In the genomic region with DNA sequence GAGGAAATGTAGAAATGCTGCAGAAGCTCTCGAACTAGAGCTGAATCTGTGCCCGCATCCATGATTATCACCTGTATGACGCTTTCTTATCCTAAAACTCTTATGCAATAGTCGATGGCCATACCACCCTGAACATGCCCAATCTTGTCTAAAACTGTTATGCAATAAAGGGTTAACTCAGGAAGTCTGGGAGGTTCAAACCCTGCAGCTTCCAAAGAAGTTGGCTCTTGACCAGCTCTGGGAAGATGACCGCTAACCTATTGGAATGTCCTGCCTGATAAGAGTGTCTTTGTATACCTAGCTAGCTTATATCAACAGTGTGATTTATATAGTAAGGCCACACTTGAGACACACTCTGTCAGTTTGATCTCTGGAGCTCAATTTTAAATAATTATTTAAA, we compare ENCODE assay signal across 29 cellular contexts. TPM values are rescaled to one million over a fixed set of nuclear protein-coding genes. Genes with fewer than 3 reads are reported as not detected.
"Had no signal": no experiment of that assay in that cellular context is flagged by ENCODE, and none has a peak within 500 bp of the region (broad histone marks: within the 10 kb centered on the region; RNA-seq: fewer than 3 reads in every experiment).

No MANE protein-coding gene starts in this region.

- H3K27me3 Mint-ChIP-seq: activated T-cell treated with anti-CD3 and anti-CD28 coated beads, Interleukin-2, amount 50 U/mL, for 24 hours had no signal

- ATAC-seq: activated CD4-positive, alpha-beta T cell treated with anti-CD3 and anti-CD28 coated beads for 36 hours; activated naive CD4-positive, alpha-beta T cell treated with anti-CD3 and anti-CD28 coated beads, Interleukin-2, amount 50 U/mL, for 72 hours; activated T-helper 17 cell treated with anti-CD3 and anti-CD28 coated beads, Interleukin-2, amount 50 U/mL, for 72 hours; left lung; natural killer cell treated with Interleukin-12 subunit alpha and Interleukin-12 subunit beta and Interleukin-15 and Interleukin-18, amount 100 ng/mL, for 72 hours; pancreas; right cardiac atrium; stimulated activated naive CD8-positive, alpha-beta T cell treated with anti-CD3 and anti-CD28 coated beads, Interleukin-15, amount 100 ng/mL, for 72 hours; T-helper 17 cell had no signal

- H3K27ac ChIP-seq: ascending aorta, colonic mucosa, epithelial cell of prostate, left lung, neutrophil, pancreas, tibial artery had no signal

- H3K4me3 ChIP-seq: ascending aorta, colonic mucosa, left lung, pancreas, tibial artery had no signal

- FAIRE-seq: pancreas had no signal

- H3K4me3 Mint-ChIP-seq: activated B cell treated with CpG ODN at 0.5 μM for 24 hours; activated CD4-positive, alpha-beta T cell treated with anti-CD3 and anti-CD28 coated beads for 36 hours; activated T-cell treated with anti-CD3 and anti-CD28 coated beads, Interleukin-2, amount 50 U/mL, for 24 hours; activated T-helper 17 cell treated with anti-CD3 and anti-CD28 coated beads, Interleukin-2, amount 50 U/mL, for 72 hours; endodermal cell; natural killer cell treated with Interleukin-12 subunit alpha and Interleukin-12 subunit beta and Interleukin-15 and Interleukin-18, amount 100 ng/mL, for 72 hours; stimulated activated naive CD8-positive, alpha-beta T cell treated with anti-CD3 and anti-CD28 coated beads, Interleukin-15, amount 100 ng/mL, for 72 hours; T-helper 17 cell had no signal

- H3K9me3 Mint-ChIP-seq: activated B cell treated with CpG ODN at 0.5 μM for 24 hours; activated T-helper 17 cell treated with anti-CD3 and anti-CD28 coated beads, Interleukin-2, amount 50 U/mL, for 72 hours; natural killer cell treated with Interleukin-12 subunit alpha and Interleukin-12 subunit beta and Interleukin-15 and Interleukin-18, amount 100 ng/mL, for 72 hours; stimulated activated naive CD8-positive, alpha-beta T cell treated with anti-CD3 and anti-CD28 coated beads, Interleukin-15, amount 100 ng/mL, for 72 hours had no signal

- DNase-seq: activated B cell treated with CpG ODN at 0.5 μM for 24 hours; activated CD4-positive, alpha-beta T cell treated with anti-CD3 and anti-CD28 coated beads for 36 hours; activated CD4-positive, alpha-beta T cell treated with anti-CD3 and anti-CD28 coated beads, Interleukin-2, amount 50 U/mL, for 4 hours; activated CD8-positive, alpha-beta memory T cell treated with anti-CD3 and anti-CD28 coated beads for 24 hours; activated CD8-positive, alpha-beta memory T cell treated with anti-CD3 and anti-CD28 coated beads, Interleukin-2, amount 50 U/mL, for 4 hours; activated T-cell treated with anti-CD3 and anti-CD28 coated beads, Interleukin-2, amount 50 U/mL, for 24 hours; colonic mucosa; endodermal cell; foreskin fibroblast; left lung; midbrain; pancreas; right cardiac atrium; stimulated activated CD4-positive, alpha-beta T cell treated with anti-CD3 and anti-CD28 coated beads, Interleukin-1b, Interleukin-23, amount 100 ng/mL, for 48 hours; stimulated activated naive CD8-positive, alpha-beta T cell treated with anti-CD3 and anti-CD28 coated beads, Interleukin-15, amount 100 ng/mL, for 72 hours; T-helper 17 cell; tibial artery had no signal

- H3K27me3 ChIP-seq: ascending aorta, colonic mucosa, left lung, pancreas, tibial artery had no signal

- H3K27ac Mint-ChIP-seq: activated B cell treated with CpG ODN at 0.5 μM for 24 hours; activated CD4-positive, alpha-beta T cell treated with anti-CD3 and anti-CD28 coated beads for 36 hours; activated naive CD4-positive, alpha-beta T cell treated with anti-CD3 and anti-CD28 coated beads, Interleukin-2, amount 50 U/mL, for 72 hours; activated T-cell treated with anti-CD3 and anti-CD28 coated beads, Interleukin-2, amount 50 U/mL, for 24 hours; activated T-helper 17 cell treated with anti-CD3 and anti-CD28 coated beads, Interleukin-2, amount 50 U/mL, for 72 hours; endodermal cell; natural killer cell treated with Interleukin-12 subunit alpha and Interleukin-12 subunit beta and Interleukin-15 and Interleukin-18, amount 100 ng/mL, for 72 hours; stimulated activated naive CD8-positive, alpha-beta T cell treated with anti-CD3 and anti-CD28 coated beads, Interleukin-15, amount 100 ng/mL, for 72 hours; T-helper 17 cell had no signal

- H3K36me3 ChIP-seq: ascending aorta, colonic mucosa, left lung, neutrophil, pancreas, tibial artery had no signal

- H3K9me3 ChIP-seq: ascending aorta, colonic mucosa, neutrophil, pancreas, tibial artery had no signal

RNA-seq across cellular contexts. Expression of gene PSTK, which starts 22.7 kb away (rescaled TPM):
- total RNA-seq: ascending aorta had no signal

RNA-seq across cellular contexts. Expression of gene FAM24A, which starts 47.1 kb away (rescaled TPM):
- total RNA-seq: activated B cell treated with CpG ODN at 0.5 μM for 24 hours; activated CD4-positive, alpha-beta T cell treated with anti-CD3 and anti-CD28 coated beads for 36 hours; activated naive CD4-positive, alpha-beta T cell treated with anti-CD3 and anti-CD28 coated beads, Interleukin-2, amount 50 U/mL, for 72 hours; activated T-helper 17 cell treated with anti-CD3 and anti-CD28 coated beads, Interleukin-2, amount 50 U/mL, for 72 hours; ascending aorta; colonic mucosa; endodermal cell; kidney epithelial cell; left lung; lung microvascular endothelial cell; natural killer cell treated with Interleukin-12 subunit alpha and Interleukin-12 subunit beta and Interleukin-15 and Interleukin-18, amount 100 ng/mL, for 72 hours; pancreas; pulmonary artery endothelial cell; right cardiac atrium; skeletal muscle tissue; T-helper 17 cell; ureter had no signal
- polyA plus RNA-seq: adipose tissue, pancreas, right cardiac atrium had no signal
